1 cellular context compared by ENCODE assay signal in the genomic region with DNA sequence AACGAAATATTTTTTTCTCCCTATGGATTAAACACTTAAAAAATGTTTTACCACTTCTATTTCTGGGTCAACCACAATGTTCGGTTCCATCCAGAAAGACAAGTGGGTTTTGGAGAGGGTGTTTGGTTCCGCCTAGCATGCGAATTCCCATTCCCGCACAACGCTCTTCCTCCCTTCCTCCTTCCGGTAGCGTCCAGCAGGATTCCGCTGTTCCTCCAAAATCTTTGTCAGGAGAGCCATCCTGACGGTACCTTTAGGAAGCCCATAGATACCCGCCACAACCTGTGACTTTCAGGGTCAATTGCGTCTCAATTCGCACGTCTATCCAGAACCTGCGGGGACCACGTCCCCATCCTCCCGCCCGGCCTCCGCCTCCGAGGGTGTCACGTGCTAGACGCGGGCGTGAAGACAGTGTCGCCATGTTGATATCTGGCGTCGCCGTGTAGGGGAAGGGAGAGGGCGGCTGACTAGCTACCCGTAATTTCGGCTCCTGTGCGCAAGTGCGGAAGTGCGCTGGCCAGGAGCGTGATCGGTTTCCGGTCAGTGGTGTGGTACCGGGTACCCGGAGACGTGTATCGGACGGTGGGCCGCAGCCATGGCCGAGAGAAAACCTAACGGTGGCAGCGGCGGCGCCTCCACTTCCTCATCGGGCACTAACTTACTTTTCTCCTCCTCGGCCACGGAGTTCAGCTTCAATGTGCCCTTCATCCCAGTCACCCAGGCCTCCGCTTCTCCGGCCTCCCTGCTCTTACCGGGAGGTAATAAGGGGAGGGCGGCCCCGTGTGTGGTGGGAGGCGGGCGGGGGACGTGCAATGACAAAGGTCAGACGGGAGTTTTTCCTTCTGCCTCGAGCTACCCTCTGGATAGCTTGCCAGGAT.
TF ChIP-seq lines count a peak whose summit lies in the region.

A gene (plus strand): TSS at position 543 of the 878 bp plus-strand sequence. CDS start 53 bp downstream, at position 596.

TF ChIP-seq in HEK293, 187 proteins besides CTCF, POLR2A, EP300 and RAD21 (continued from another document and continues in another):
- TF ChIP-seq, protein P1, sequence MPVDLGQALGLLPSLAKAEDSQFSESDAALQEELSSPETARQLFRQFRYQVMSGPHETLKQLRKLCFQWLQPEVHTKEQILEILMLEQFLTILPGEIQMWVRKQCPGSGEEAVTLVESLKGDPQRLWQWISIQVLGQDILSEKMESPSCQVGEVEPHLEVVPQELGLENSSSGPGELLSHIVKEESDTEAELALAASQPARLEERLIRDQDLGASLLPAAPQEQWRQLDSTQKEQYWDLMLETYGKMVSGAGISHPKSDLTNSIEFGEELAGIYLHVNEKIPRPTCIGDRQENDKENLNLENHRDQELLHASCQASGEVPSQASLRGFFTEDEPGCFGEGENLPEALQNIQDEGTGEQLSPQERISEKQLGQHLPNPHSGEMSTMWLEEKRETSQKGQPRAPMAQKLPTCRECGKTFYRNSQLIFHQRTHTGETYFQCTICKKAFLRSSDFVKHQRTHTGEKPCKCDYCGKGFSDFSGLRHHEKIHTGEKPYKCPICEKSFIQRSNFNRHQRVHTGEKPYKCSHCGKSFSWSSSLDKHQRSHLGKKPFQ (tag by site-specific recombination; IDR thresholded peaks at IDR 0.05), result no peak
- TF ChIP-seq ZBTB1 (tag by site-specific recombination; IDR thresholded peaks at IDR 0.05) (0 out of 2 replicates have a peak, but pooled peaks have one; percentile 47), KLF9 (tag by site-specific recombination; IDR thresholded peaks at IDR 0.05; ENCODE audit: low read depth) (peak; percentile 44; the same call in 1 of the 2 replicates), ZNF600 (tag by site-specific recombination; IDR thresholded peaks at IDR 0.05) (peak; percentile 100), BCL11A (tag by site-specific recombination; IDR thresholded peaks at IDR 0.05; ENCODE audit: low read depth) (peak; percentile 86), ZNF658 (tag by site-specific recombination; IDR thresholded peaks at IDR 0.05) (no peak), ZNF311 (tag by site-specific recombination; IDR thresholded peaks at IDR 0.05; ENCODE audit: borderline replicate concordance) (no peak), ZFP37 (tag by site-specific recombination; IDR thresholded peaks at IDR 0.05) (peak; percentile 84; the same call in 1 of the 2 replicates), MZF1 (tag by site-specific recombination; IDR thresholded peaks at IDR 0.05; ENCODE audit: borderline replicate concordance) (peak; percentile 37; the same call in 1 of the 2 replicates), ZNF354C (tag by site-specific recombination; IDR thresholded peaks at IDR 0.05; ENCODE audit: borderline replicate concordance, low read depth) (no peak), ZNF214 (tag by site-specific recombination; IDR thresholded peaks at IDR 0.05; ENCODE audit: borderline replicate concordance) (no peak), ZBTB8A (tag by site-specific recombination; IDR thresholded peaks at IDR 0.05) (peak; percentile 45; the same call in 1 of the 2 replicates), KLF8 (tag by site-specific recombination; IDR thresholded peaks at IDR 0.05) (peak; percentile 83), ZNF529 (tag by site-specific recombination; IDR thresholded peaks at IDR 0.05; ENCODE audit: insufficient replicate concordance) (no peak), FEZF1 (tag by site-specific recombination; IDR thresholded peaks at IDR 0.05) (no peak), TRIM28 (IDR thresholded peaks at IDR 0.05; ENCODE audit: borderline replicate concordance, low read length) (peak; percentile 80), ZNF350 (tag by site-specific recombination; IDR thresholded peaks at IDR 0.05) (no peak), KLF1 (tag by site-specific recombination; IDR thresholded peaks at IDR 0.05) (peak; percentile 58), ZSCAN30 (tag by site-specific recombination; IDR thresholded peaks at IDR 0.05) (peak; percentile 76; the same call in 1 of the 2 replicates), ZNF335 (tag by site-specific recombination; conservative IDR thresholded peaks at IDR 0.05) (peak; percentile 81), ZNF785 (tag by site-specific recombination; IDR thresholded peaks at IDR 0.05) (no peak), ZNF548 (tag by site-specific recombination; IDR thresholded peaks at IDR 0.05) (0 out of 2 replicates have a peak, but pooled peaks have one; percentile 30), ZNF10 (tag by site-specific recombination; IDR thresholded peaks at IDR 0.05) (no peak; the same call in 1 of the 2 replicates), SCRT2 (tag by site-specific recombination; IDR thresholded peaks at IDR 0.05) (peak; percentile 81), ZNF654 (tag by site-specific recombination; IDR thresholded peaks at IDR 0.05; ENCODE audit: low read depth) (no peak), ZNF248 (tag by site-specific recombination; IDR thresholded peaks at IDR 0.05) (no peak), ZNF521 (tag by site-specific recombination; IDR thresholded peaks at IDR 0.05) (no peak), SCRT1 (tag by site-specific recombination; IDR thresholded peaks at IDR 0.05; ENCODE audit: borderline replicate concordance) (peak; percentile 29; the same call in 1 of the 2 replicates), ZNF585B (tag by site-specific recombination; IDR thresholded peaks at IDR 0.05) (no peak), SALL2 (tag by site-specific recombination; IDR thresholded peaks at IDR 0.05; ENCODE audit: borderline replicate concordance) (no peak), MYNN (tag by site-specific recombination; IDR thresholded peaks at IDR 0.05; ENCODE audit: borderline replicate concordance) (no peak), ZNF549 (tag by site-specific recombination; IDR thresholded peaks at IDR 0.05) (no peak), ZNF175 (tag by site-specific recombination; IDR thresholded peaks at IDR 0.05) (no peak), KLF16 (tag by site-specific recombination; IDR thresholded peaks at IDR 0.05) (peak; percentile 63; the same call in 1 of the 2 replicates), ZNF555 (tag by site-specific recombination; conservative IDR thresholded peaks at IDR 0.05) (no peak), ZNF768 (tag by site-specific recombination; IDR thresholded peaks at IDR 0.05) (no peak), ZNF596 (tag by site-specific recombination; IDR thresholded peaks at IDR 0.05) (no peak), ZNF473 (tag by site-specific recombination; IDR thresholded peaks at IDR 0.05) (no peak), ZNF169 (tag by site-specific recombination; IDR thresholded peaks at IDR 0.05) (no peak), ZNF830 (tag by site-specific recombination; IDR thresholded peaks at IDR 0.05; ENCODE audit: low read depth) (no peak), ZNF391 (tag by site-specific recombination; IDR thresholded peaks at IDR 0.05; ENCODE audit: borderline replicate concordance, low read depth) (peak; percentile 58; the same call in 1 of the 2 replicates), ZNF341 (tag by site-specific recombination; IDR thresholded peaks at IDR 0.05; ENCODE audit: low read depth) (peak; percentile 100), ZSCAN23 (tag by site-specific recombination; IDR thresholded peaks at IDR 0.05) (no peak), IKZF3 (tag by site-specific recombination; IDR thresholded peaks at IDR 0.05) (peak; percentile 95), ZNF623 (tag by site-specific recombination; IDR thresholded peaks at IDR 0.05) (no peak), ZNF266 (tag by site-specific recombination; IDR thresholded peaks at IDR 0.05; ENCODE audit: low read depth) (no peak), ZNF132 (tag by site-specific recombination; IDR thresholded peaks at IDR 0.05; ENCODE audit: borderline replicate concordance) (no peak), WT1 (tag by site-specific recombination; IDR thresholded peaks at IDR 0.05) (peak; percentile 61; the same call in 1 of the 2 replicates), ZNF114 (tag by site-specific recombination; IDR thresholded peaks at IDR 0.05) (no peak), SETDB1 (IDR thresholded peaks at IDR 0.05; ENCODE audit: insufficient read length, low read length) (peak; percentile 40)
- TF ChIP-seq, protein P2, sequence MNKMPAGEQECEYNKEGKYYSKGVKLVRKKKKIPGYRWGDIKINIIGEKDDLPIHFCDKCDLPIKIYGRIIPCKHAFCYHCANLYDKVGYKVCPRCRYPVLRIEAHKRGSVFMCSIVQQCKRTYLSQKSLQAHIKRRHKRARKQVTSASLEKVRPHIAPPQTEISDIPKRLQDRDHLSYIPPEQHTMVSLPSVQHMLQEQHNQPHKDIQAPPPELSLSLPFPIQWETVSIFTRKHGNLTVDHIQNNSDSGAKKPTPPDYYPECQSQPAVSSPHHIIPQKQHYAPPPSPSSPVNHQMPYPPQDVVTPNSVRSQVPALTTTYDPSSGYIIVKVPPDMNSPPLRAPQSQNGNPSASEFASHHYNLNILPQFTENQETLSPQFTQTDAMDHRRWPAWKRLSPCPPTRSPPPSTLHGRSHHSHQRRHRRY (tag by site-specific recombination; IDR thresholded peaks at IDR 0.05), result no peak
- TF ChIP-seq, protein P3, sequence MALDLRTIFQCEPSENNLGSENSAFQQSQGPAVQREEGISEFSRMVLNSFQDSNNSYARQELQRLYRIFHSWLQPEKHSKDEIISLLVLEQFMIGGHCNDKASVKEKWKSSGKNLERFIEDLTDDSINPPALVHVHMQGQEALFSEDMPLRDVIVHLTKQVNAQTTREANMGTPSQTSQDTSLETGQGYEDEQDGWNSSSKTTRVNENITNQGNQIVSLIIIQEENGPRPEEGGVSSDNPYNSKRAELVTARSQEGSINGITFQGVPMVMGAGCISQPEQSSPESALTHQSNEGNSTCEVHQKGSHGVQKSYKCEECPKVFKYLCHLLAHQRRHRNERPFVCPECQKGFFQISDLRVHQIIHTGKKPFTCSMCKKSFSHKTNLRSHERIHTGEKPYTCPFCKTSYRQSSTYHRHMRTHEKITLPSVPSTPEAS (tag by site-specific recombination; IDR thresholded peaks at IDR 0.05), result peak; percentile 47; the same call in 1 of the 2 replicates
- TF ChIP-seq, protein P4, sequence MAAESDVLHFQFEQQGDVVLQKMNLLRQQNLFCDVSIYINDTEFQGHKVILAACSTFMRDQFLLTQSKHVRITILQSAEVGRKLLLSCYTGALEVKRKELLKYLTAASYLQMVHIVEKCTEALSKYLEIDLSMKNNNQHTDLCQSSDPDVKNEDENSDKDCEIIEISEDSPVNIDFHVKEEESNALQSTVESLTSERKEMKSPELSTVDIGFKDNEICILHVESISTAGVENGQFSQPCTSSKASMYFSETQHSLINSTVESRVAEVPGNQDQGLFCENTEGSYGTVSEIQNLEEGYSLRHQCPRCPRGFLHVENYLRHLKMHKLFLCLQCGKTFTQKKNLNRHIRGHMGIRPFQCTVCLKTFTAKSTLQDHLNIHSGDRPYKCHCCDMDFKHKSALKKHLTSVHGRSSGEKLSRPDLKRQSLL (tag by site-specific recombination; IDR thresholded peaks at IDR 0.05), result 0 out of 2 replicates have a peak, but pooled peaks have one; percentile 5
- TF ChIP-seq, protein P5, sequence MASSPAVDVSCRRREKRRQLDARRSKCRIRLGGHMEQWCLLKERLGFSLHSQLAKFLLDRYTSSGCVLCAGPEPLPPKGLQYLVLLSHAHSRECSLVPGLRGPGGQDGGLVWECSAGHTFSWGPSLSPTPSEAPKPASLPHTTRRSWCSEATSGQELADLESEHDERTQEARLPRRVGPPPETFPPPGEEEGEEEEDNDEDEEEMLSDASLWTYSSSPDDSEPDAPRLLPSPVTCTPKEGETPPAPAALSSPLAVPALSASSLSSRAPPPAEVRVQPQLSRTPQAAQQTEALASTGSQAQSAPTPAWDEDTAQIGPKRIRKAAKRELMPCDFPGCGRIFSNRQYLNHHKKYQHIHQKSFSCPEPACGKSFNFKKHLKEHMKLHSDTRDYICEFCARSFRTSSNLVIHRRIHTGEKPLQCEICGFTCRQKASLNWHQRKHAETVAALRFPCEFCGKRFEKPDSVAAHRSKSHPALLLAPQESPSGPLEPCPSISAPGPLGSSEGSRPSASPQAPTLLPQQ (tag by site-specific recombination; IDR thresholded peaks at IDR 0.05), result peak; percentile 84
- TF ChIP-seq, protein P6, sequence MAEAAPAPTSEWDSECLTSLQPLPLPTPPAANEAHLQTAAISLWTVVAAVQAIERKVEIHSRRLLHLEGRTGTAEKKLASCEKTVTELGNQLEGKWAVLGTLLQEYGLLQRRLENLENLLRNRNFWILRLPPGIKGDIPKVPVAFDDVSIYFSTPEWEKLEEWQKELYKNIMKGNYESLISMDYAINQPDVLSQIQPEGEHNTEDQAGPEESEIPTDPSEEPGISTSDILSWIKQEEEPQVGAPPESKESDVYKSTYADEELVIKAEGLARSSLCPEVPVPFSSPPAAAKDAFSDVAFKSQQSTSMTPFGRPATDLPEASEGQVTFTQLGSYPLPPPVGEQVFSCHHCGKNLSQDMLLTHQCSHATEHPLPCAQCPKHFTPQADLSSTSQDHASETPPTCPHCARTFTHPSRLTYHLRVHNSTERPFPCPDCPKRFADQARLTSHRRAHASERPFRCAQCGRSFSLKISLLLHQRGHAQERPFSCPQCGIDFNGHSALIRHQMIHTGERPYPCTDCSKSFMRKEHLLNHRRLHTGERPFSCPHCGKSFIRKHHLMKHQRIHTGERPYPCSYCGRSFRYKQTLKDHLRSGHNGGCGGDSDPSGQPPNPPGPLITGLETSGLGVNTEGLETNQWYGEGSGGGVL (tag by site-specific recombination; IDR thresholded peaks at IDR 0.05), result 0 out of 2 replicates have a peak, but pooled peaks have one; percentile 13
- TF ChIP-seq, protein P7, sequence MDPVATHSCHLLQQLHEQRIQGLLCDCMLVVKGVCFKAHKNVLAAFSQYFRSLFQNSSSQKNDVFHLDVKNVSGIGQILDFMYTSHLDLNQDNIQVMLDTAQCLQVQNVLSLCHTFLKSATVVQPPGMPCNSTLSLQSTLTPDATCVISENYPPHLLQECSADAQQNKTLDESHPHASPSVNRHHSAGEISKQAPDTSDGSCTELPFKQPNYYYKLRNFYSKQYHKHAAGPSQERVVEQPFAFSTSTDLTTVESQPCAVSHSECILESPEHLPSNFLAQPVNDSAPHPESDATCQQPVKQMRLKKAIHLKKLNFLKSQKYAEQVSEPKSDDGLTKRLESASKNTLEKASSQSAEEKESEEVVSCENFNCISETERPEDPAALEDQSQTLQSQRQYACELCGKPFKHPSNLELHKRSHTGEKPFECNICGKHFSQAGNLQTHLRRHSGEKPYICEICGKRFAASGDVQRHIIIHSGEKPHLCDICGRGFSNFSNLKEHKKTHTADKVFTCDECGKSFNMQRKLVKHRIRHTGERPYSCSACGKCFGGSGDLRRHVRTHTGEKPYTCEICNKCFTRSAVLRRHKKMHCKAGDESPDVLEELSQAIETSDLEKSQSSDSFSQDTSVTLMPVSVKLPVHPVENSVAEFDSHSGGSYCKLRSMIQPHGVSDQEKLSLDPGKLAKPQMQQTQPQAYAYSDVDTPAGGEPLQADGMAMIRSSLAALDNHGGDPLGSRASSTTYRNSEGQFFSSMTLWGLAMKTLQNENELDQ (tag by site-specific recombination; IDR thresholded peaks at IDR 0.05; ENCODE audit: low read depth), result no peak
